ENCODE assay signal across 17 cellular contexts in the genomic region with DNA sequence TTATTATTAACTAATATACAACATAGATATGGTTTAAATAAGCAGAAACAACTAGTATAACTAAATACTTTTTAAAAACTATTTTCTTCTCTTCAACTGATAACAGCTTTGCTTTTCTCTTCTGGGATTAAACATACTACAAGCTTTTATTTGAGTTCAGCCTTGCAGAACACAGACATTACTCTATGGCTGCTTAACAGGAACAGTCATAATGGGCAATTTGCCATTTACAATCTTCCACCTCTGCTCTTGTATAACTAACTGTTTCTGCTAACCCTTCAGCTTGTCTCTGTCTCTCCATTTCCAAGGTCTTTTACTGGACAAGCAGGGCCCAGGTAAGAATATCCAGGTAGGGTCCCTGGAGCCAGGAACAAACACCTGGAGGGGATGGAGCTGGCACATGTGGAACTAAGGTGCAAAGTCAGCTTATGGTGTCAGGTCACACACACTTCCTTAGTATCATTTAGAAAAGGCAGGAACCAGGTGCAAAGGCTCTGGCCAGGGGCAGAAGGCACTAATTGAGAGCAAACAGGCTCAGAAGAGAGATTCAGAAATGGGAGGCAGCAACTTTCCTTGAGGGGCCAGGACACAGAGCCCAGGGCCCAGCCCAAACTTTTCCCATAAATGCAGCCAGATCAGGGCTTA.
DNase-seq lines count a peak whose midpoint lies in the region; ATAC-seq, FAIRE-seq and TF ChIP-seq lines count a peak whose summit lies in the region.
"Had no signal": no experiment of that assay in that cellular context is flagged by ENCODE, and none has a peak within 500 bp of the region (broad histone marks: within the 10 kb centered on the region; RNA-seq: fewer than 3 reads in every experiment).

No MANE protein-coding gene starts in this region.

- FAIRE-seq in small intestine (lab: Jason Lieb, UNC): no peak
- FAIRE-seq: A549 had no signal

- H3K4me1 Mint-ChIP-seq in activated CD8-positive, alpha-beta T cell treated with anti-CD3 and anti-CD28 coated beads for 36 hours (ENCODE audit: low read depth): no peaks in the 10 kb centered on the region
- H3K4me1 Mint-ChIP-seq: naive thymus-derived CD8-positive, alpha-beta T cell; WTC11 had no signal

- H3K79me2 ChIP-seq in MM.1S (ENCODE audit: low read length): no peaks in the 10 kb centered on the region

- H3K9ac ChIP-seq in MM.1S (ENCODE audit: low read length): no peak overlapping the region

- H3K9me3 ChIP-seq in small intestine (ENCODE audit: control insufficient read depth, low read depth): no peaks in the 10 kb centered on the region
- no peaks in the 10 kb centered on the region for H3K9me3 ChIP-seq in MM.1S (replicated peaks; ENCODE audit: insufficient read depth, low read length)
- H3K9me3 ChIP-seq: A549, suprapubic skin had no signal

- H3K36me3 ChIP-seq in small intestine (ENCODE audit: control insufficient read depth in 2 of 2, insufficient read depth in 2 of 2, low read length in 2 of 2): no peaks in the 10 kb centered on the region
- H3K36me3 ChIP-seq in MM.1S (replicated peaks; ENCODE audit: insufficient read depth, low read length): no peaks in the 10 kb centered on the region
- H3K36me3 ChIP-seq: suprapubic skin had no signal

- DNase-seq in NCI-H510A treated with DMSO at 0.1 percent for 48 hours (lab: John Stamatoyannopoulos, UW) (peak; percentile 28), NCI-H510A (lab: John Stamatoyannopoulos, UW) (no peak), NCI-H2196 (lab: John Stamatoyannopoulos, UW; ENCODE audit: unreplicated experiment) (peak; percentile 69), epithelial cell of esophagus (ENCODE audit: low read depth) (peak; percentile 42), small intestine (peak; percentile 23), OCI-M1 (lab: John Stamatoyannopoulos, UW) (no peak), MM.1S (no peak)
- no peak for DNase-seq in activated CD8-positive, alpha-beta T cell treated with anti-CD3 and anti-CD28 coated beads for 36 hours
- DNase-seq: CD8-positive, alpha-beta memory T cell; naive thymus-derived CD8-positive, alpha-beta T cell; NCI-H524; T-helper 1 cell had no signal

- H3K27me3 Mint-ChIP-seq in activated CD8-positive, alpha-beta T cell treated with anti-CD3 and anti-CD28 coated beads for 36 hours: no peaks in the 10 kb centered on the region
- H3K27me3 Mint-ChIP-seq: brain had no signal

- H3K9me2 ChIP-seq in MM.1S (replicated peaks; ENCODE audit: insufficient read depth, low read length): no peaks in the 10 kb centered on the region

- no peak for ATAC-seq in activated CD8-positive, alpha-beta T cell treated with anti-CD3 and anti-CD28 coated beads for 36 hours
- ATAC-seq: A549; naive thymus-derived CD8-positive, alpha-beta T cell; WTC11 had no signal

- H3K4me3 ChIP-seq in epithelial cell of esophagus (ENCODE audit: low read length) (no peak overlapping the region), small intestine (ENCODE audit: low read depth in 1 of 2, low read length in 2 of 2) (no peak overlapping the region), MM.1S (ENCODE audit: low read length) (no peak overlapping the region)
- H3K4me3 ChIP-seq: A549, suprapubic skin had no signal

- no peaks in the 10 kb centered on the region for H4K20me1 ChIP-seq in MM.1S (ENCODE audit: insufficient read depth, low read length)

- H3K27me3 ChIP-seq in small intestine (ENCODE audit: control insufficient read depth in 2 of 2, insufficient read depth in 2 of 2, low read length in 2 of 2): no peaks in the 10 kb centered on the region
- no peaks in the 10 kb centered on the region for H3K27me3 ChIP-seq in MM.1S (replicated peaks; ENCODE audit: insufficient read depth, low read length)
- H3K27me3 ChIP-seq: suprapubic skin had no signal

- POLR2A ChIA-PET in activated CD8-positive, alpha-beta T cell treated with anti-CD3 and anti-CD28 coated beads for 36 hours (lab: Charles Lee): no interaction called here

- CTCF ChIA-PET in activated CD8-positive, alpha-beta T cell treated with anti-CD3 and anti-CD28 coated beads for 36 hours (lab: Charles Lee): interaction anchor here (0.7 to 1.3 kb wide), 2 partner anchors 9 to 53 kb away, joined by 4 read pairs; no protein-coding TSS in a partner anchor

- H3K27ac Mint-ChIP-seq in activated CD8-positive, alpha-beta T cell treated with anti-CD3 and anti-CD28 coated beads for 36 hours: no peak overlapping the region
- H3K27ac Mint-ChIP-seq: brain; CD8-positive, alpha-beta memory T cell; naive thymus-derived CD8-positive, alpha-beta T cell; WTC11 had no signal

- no peaks in the 10 kb centered on the region for H3F3A ChIP-seq in MM.1S (ENCODE audit: insufficient read depth, low read length)

- no peak for TF ChIP-seq CTCF in epithelial cell of esophagus (IDR thresholded peaks at IDR 0.05; ENCODE audit: insufficient read depth, low read depth, low read length, missing control alignments)
- TF ChIP-seq CTCF in MM.1S (IDR thresholded peaks at IDR 0.05; ENCODE audit: low read length): no peak
- no peak for TF ChIP-seq CTCF in activated CD8-positive, alpha-beta T cell treated with anti-CD3 and anti-CD28 coated beads for 36 hours (IDR thresholded peaks at IDR 0.05)

- H3K36me3 Mint-ChIP-seq in activated CD8-positive, alpha-beta T cell treated with anti-CD3 and anti-CD28 coated beads for 36 hours (ENCODE audit: low read depth): no peaks in the 10 kb centered on the region
- H3K36me3 Mint-ChIP-seq: brain had no signal

- H3K9me3 Mint-ChIP-seq in activated CD8-positive, alpha-beta T cell treated with anti-CD3 and anti-CD28 coated beads for 36 hours: peaks cover 12% of the 10 kb centered on the region

- intact Hi-C loops in activated CD8-positive, alpha-beta T cell treated with anti-CD3 and anti-CD28 coated beads for 36 hours (cut with micrococcal nuclease): no loop called here

- H3K4me3 Mint-ChIP-seq in activated CD8-positive, alpha-beta T cell treated with anti-CD3 and anti-CD28 coated beads for 36 hours: no peak overlapping the region
- H3K4me3 Mint-ChIP-seq: brain; CD8-positive, alpha-beta memory T cell; naive thymus-derived CD8-positive, alpha-beta T cell; WTC11 had no signal

- no peak overlapping the region for H3K27ac ChIP-seq in small intestine (ENCODE audit: low read depth in 1 of 2, low read length in 1 of 2)
- no peak overlapping the region for H3K27ac ChIP-seq in MM.1S (ENCODE audit: low read length)
- H3K27ac ChIP-seq: A549, RWPE1, suprapubic skin had no signal

- no peak overlapping the region for H3K4me2 ChIP-seq in MM.1S (ENCODE audit: low read depth, low read length)
- H3K4me2 ChIP-seq: A549 had no signal

- no peak overlapping the region for H2AFZ ChIP-seq in MM.1S (ENCODE audit: low read length)

- H3K4me1 ChIP-seq in small intestine (ENCODE audit: control insufficient read depth in 2 of 2, insufficient read depth in 1 of 2, low read depth in 1 of 2, low read length in 1 of 2) (no peaks in the 10 kb centered on the region), MM.1S (ENCODE audit: low read length) (no peaks in the 10 kb centered on the region)
- H3K4me1 ChIP-seq: A549, suprapubic skin had no signal

Comparison
In these comparisons a context has a peak if more than half of its experiments do, and no peak if none do; other contexts are left out.
1. DNase-seq: peak in NCI-H510A treated with DMSO at 0.1 percent for 48 hours (single experiment), NCI-H2196 (single experiment), epithelial cell of esophagus (single experiment) and small intestine (single experiment); none in NCI-H510A (single experiment), OCI-M1 (single experiment), MM.1S (single experiment) and activated CD8-positive, alpha-beta T cell treated with anti-CD3 and anti-CD28 coated beads for 36 hours (single experiment).